ENCODE assay signal across 12 cellular contexts in genomic region chr6:140586426-140587061, GRCh38.
DNase-seq lines count a peak whose midpoint lies in the region; ATAC-seq lines count a peak whose summit lies in the region.
"Had no signal": no experiment of that assay in that cellular context is flagged by ENCODE, and none has a peak within 500 bp of the region (broad histone marks: within the 10 kb centered on the region; RNA-seq: fewer than 3 reads in every experiment).

No MANE protein-coding gene starts in this region.

- ATAC-seq in right cardiac atrium, result peak in 1 of 2 donors; percentile 47
- no peak for ATAC-seq in left cardiac atrium
- ATAC-seq in HG02678 (IDR thresholded peaks at IDR 0.05; ENCODE audit: unreplicated experiment), result peak; percentile 89
- ATAC-seq in stimulated activated naive CD8-positive, alpha-beta T cell treated with anti-CD3 and anti-CD28 coated beads, Interleukin-15, amount 100 ng/mL, for 72 hours, result peak; percentile 95

- intact Hi-C loops in right cardiac atrium (cut with DNase I) (no loop called here), left cardiac atrium (cut with DNase I) (no loop called here)

- no peaks in the 10 kb centered on the region for H3K27me3 ChIP-seq in right cardiac atrium (ENCODE audit: control insufficient read depth, insufficient read depth)
- H3K27me3 ChIP-seq: colonic mucosa had no signal

- no peaks in the 10 kb centered on the region for H3K9me3 ChIP-seq in right cardiac atrium (ENCODE audit: control insufficient read depth, low read length)
- H3K9me3 ChIP-seq: colonic mucosa, lower lobe of right lung had no signal

- peaks cover 5 to 9% of the 10 kb centered on the region in 2 donors for H3K9me3 Mint-ChIP-seq in stimulated activated naive CD8-positive, alpha-beta T cell treated with anti-CD3 and anti-CD28 coated beads, Interleukin-15, amount 100 ng/mL, for 72 hours

- peak in 2 of 3 donors; percentile 10 to 54 for DNase-seq in right cardiac atrium
- no peak for DNase-seq in left cardiac atrium
- peak; percentile 14 for DNase-seq in NCI-H187 treated with DMSO at 0.1 percent for 48 hours (lab: John Stamatoyannopoulos, UW)
- DNase-seq in stimulated activated naive CD8-positive, alpha-beta T cell treated with anti-CD3 and anti-CD28 coated beads, Interleukin-15, amount 100 ng/mL, for 72 hours, result peak in 1 of 2 donors; percentile 57
- DNase-seq in HCEC 1CT, result no peak
- DNase-seq in NCI-H1048 (lab: John Stamatoyannopoulos, UW), result no peak
- no peak for DNase-seq in MV-4-11 (lab: John Stamatoyannopoulos, UW)
- DNase-seq: colonic mucosa, COR-L47, IMR-90, lower lobe of right lung had no signal

- H3K4me1 Mint-ChIP-seq in stimulated activated naive CD8-positive, alpha-beta T cell treated with anti-CD3 and anti-CD28 coated beads, Interleukin-15, amount 100 ng/mL, for 72 hours, result peaks cover 18% of the 10 kb centered on the region

- peak overlapping the region in 1 of 2 donors; percentile 95 for H3K27ac Mint-ChIP-seq in stimulated activated naive CD8-positive, alpha-beta T cell treated with anti-CD3 and anti-CD28 coated beads, Interleukin-15, amount 100 ng/mL, for 72 hours

- H3K4me1 ChIP-seq in right cardiac atrium (ENCODE audit: control insufficient read depth, insufficient read depth, low read length), result no peaks in the 10 kb centered on the region
- H3K4me1 ChIP-seq: colonic mucosa, lower lobe of right lung had no signal

- no peak overlapping the region for H3K4me3 Mint-ChIP-seq in stimulated activated naive CD8-positive, alpha-beta T cell treated with anti-CD3 and anti-CD28 coated beads, Interleukin-15, amount 100 ng/mL, for 72 hours

- no peak overlapping the region for H3K27ac ChIP-seq in right cardiac atrium (ENCODE audit: low read length)
- H3K27ac ChIP-seq: colonic mucosa, lower lobe of right lung had no signal

- 75% methylated on average over 3 of the region's 3 CpGs for WGBS in right cardiac atrium

- H3K4me3 ChIP-seq in right cardiac atrium (ENCODE audit: low read length), result no peak overlapping the region
- H3K4me3 ChIP-seq: colonic mucosa, lower lobe of right lung had no signal

- H3K27me3 Mint-ChIP-seq in stimulated activated naive CD8-positive, alpha-beta T cell treated with anti-CD3 and anti-CD28 coated beads, Interleukin-15, amount 100 ng/mL, for 72 hours, result peaks cover 14% of the 10 kb centered on the region

Comparison
In these comparisons a context has a peak if more than half of its experiments do, and no peak if none do; other contexts are left out.
1. DNase-seq: peak in right cardiac atrium (2 of 3) and NCI-H187 treated with DMSO at 0.1 percent for 48 hours (single experiment); none in left cardiac atrium (single experiment), HCEC 1CT (single experiment), NCI-H1048 (single experiment) and MV-4-11 (single experiment).
2. ATAC-seq: peak in HG02678 (single experiment) and stimulated activated naive CD8-positive, alpha-beta T cell treated with anti-CD3 and anti-CD28 coated beads, Interleukin-15, amount 100 ng/mL, for 72 hours (single experiment); none in left cardiac atrium (0 of 2).